ENCODE assay signal across 16 cellular contexts in the genomic region with DNA sequence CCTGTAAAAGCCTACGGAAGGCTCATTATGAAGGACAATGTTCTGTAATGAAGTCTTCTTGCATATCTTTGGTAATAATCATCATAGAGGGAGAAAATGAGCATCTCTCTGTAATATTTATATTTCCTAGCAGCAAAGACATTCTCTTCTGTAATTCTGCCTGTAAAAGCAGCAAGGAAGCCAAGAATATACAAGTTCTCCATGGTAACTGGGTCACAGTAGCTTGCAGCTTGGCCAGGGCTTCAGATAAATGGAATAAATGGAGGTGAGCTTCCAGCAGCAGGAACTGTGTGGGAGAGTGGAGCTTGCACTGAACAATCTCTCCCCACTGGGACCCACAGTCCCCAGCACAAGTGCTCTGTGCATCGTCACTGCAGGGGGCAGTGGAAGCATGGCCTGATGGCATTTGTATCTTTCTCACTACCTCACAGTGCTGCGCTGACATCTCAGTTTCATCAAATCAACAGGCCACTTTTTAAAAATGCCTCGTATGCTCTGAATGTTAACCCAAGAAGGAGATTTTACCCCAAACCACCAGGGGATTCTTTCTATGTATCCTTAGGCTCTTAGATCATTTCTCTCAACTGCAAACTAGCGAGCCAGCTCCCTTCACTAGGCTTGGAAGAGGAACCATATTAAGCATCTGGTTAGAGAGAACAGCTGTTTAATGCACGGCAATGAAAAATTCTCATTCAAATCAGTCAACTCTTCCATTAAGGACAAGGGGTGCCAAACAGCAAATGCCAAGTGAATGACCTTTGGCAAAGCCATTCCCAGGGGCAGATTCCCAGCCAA.
DNase-seq lines count a peak whose midpoint lies in the region.
"Had no signal": no experiment of that assay in that cellular context is flagged by ENCODE, and none has a peak within 500 bp of the region (broad histone marks: within the 10 kb centered on the region; RNA-seq: fewer than 3 reads in every experiment).

No MANE protein-coding gene starts in this region.

- H3K4me1 ChIP-seq in rectal smooth muscle tissue (ENCODE audit: control insufficient read depth, insufficient read depth, low read length): peaks cover 5% of the 10 kb centered on the region
- H3K4me1 ChIP-seq in Karpas-422 (ENCODE audit: low read length): no peaks in the 10 kb centered on the region
- H3K4me1 ChIP-seq: BLaER1 treated with 17β-estradiol and CSF1 and Interleukin-3, amounts not matched to agents 10 nM and 100 nM; tibial artery had no signal

- H3K9ac ChIP-seq in rectal smooth muscle tissue (ENCODE audit: low read length) (no peak overlapping the region), Karpas-422 (ENCODE audit: low read length) (no peak overlapping the region)
- H3K9ac ChIP-seq: BLaER1 treated with 17β-estradiol and CSF1 and Interleukin-3, amounts not matched to agents 10 nM and 100 nM had no signal

- H3K36me3 ChIP-seq in rectal smooth muscle tissue (ENCODE audit: control insufficient read depth, insufficient read depth, low read length) (no peaks in the 10 kb centered on the region), Karpas-422 (ENCODE audit: insufficient read depth, low read length) (no peaks in the 10 kb centered on the region)
- H3K36me3 ChIP-seq: BLaER1 treated with 17β-estradiol and CSF1 and Interleukin-3, amounts not matched to agents 10 nM and 100 nM; neutrophil; tibial artery had no signal

- peak; percentile 86 for DNase-seq in G401 (ENCODE audit: low spot score)
- DNase-seq in inferior parietal cortex (ENCODE audit: extremely low spot score): peak; percentile 39
- no peak for DNase-seq in activated CD4-positive, alpha-beta T cell treated with anti-CD3 and anti-CD28 coated beads for 4 hours
- DNase-seq in NCI-H187 treated with DMSO at 0.1 percent for 48 hours (lab: John Stamatoyannopoulos, UW): no peak
- no peak for DNase-seq in Karpas-422
- DNase-seq: activated CD4-positive, alpha-beta T cell treated with anti-CD3 and anti-CD28 coated beads, Interleukin-2, amount 10 ng/mL, durations not matched to agents 7 days and 5 days; activated CD8-positive, alpha-beta memory T cell treated with anti-CD3 and anti-CD28 coated beads, Interleukin-2, amount 50 U/mL, for 48 hours; DMS153; NK-92 treated with Interleukin-12 subunit alpha and Interleukin-12 subunit beta, amount 100 ng/mL, for 24 hours; stimulated activated CD4-positive, alpha-beta T cell treated with anti-CD3 and anti-CD28 coated beads, Interleukin-4, amount 100 ng/mL, for 24 hours; tibial artery had no signal

- no peaks in the 10 kb centered on the region for H3K9me3 ChIP-seq in Karpas-422 (ENCODE audit: low read length)
- H3K9me3 ChIP-seq: BLaER1 treated with 17β-estradiol and CSF1 and Interleukin-3, amounts not matched to agents 10 nM and 100 nM; neutrophil; tibial artery had no signal

- H4K20me1 ChIP-seq in Karpas-422 (ENCODE audit: insufficient read depth, low read depth, low read length): no peaks in the 10 kb centered on the region
- H4K20me1 ChIP-seq: BLaER1 treated with 17β-estradiol and CSF1 and Interleukin-3, amounts not matched to agents 10 nM and 100 nM had no signal

- H3K27ac ChIP-seq in angular gyrus (ENCODE audit: low read depth, low read length): peak overlapping the region; percentile 31
- H3K27ac ChIP-seq in rectal smooth muscle tissue (ENCODE audit: low read depth, low read length): peak overlapping the region; percentile 10
- no peak overlapping the region for H3K27ac ChIP-seq in Karpas-422 (ENCODE audit: low read length)
- H3K27ac ChIP-seq: BLaER1 treated with 17β-estradiol and CSF1 and Interleukin-3, amounts not matched to agents 10 nM and 100 nM; neutrophil; skin epidermis; tibial artery had no signal

- H3K9me2 ChIP-seq in Karpas-422 (replicated peaks; ENCODE audit: insufficient read depth, low read length): no peaks in the 10 kb centered on the region

- no peaks in the 10 kb centered on the region for H3K27me3 ChIP-seq in rectal smooth muscle tissue (ENCODE audit: control insufficient read depth, insufficient read depth, low read length)
- H3K27me3 ChIP-seq in Karpas-422 (ENCODE audit: low read length): no peaks in the 10 kb centered on the region
- H3K27me3 ChIP-seq: BLaER1 treated with 17β-estradiol and CSF1 and Interleukin-3, amounts not matched to agents 10 nM and 100 nM; neutrophil; tibial artery had no signal

- no peak overlapping the region for H2AFZ ChIP-seq in Karpas-422 (ENCODE audit: low read length)

- no peaks in the 10 kb centered on the region for H3K79me2 ChIP-seq in Karpas-422 (ENCODE audit: low read length)

- in situ Hi-C loops in G401 (cut with HindIII; ENCODE audit: low sequenced_read_pairs): no loop called here

- H3K4me2 ChIP-seq in Karpas-422 (ENCODE audit: low read depth, low read length, poor library complexity, severe bottlenecking): no peak overlapping the region

- H3K4me3 ChIP-seq in rectal smooth muscle tissue (ENCODE audit: low read length) (no peak overlapping the region), Karpas-422 (ENCODE audit: low read length) (no peak overlapping the region)
- H3K4me3 ChIP-seq: BLaER1 treated with 17β-estradiol and CSF1 and Interleukin-3, amounts not matched to agents 10 nM and 100 nM; skin epidermis; tibial artery had no signal

Comparison
In these comparisons a context has a peak if more than half of its experiments do, and no peak if none do; other contexts are left out.
1. DNase-seq: peak in G401 (single experiment) and inferior parietal cortex (single experiment); none in activated CD4-positive, alpha-beta T cell treated with anti-CD3 and anti-CD28 coated beads for 4 hours (0 of 2), NCI-H187 treated with DMSO at 0.1 percent for 48 hours (single experiment) and Karpas-422 (single experiment).